ENCODE assay signal across 21 cellular contexts in genomic region chr1:218400624-218401023, GRCh38. TPM values are rescaled to one million over a fixed set of nuclear protein-coding genes. Genes with fewer than 3 reads are reported as not detected.
"Had no signal": no experiment of that assay in that cellular context is flagged by ENCODE, and none has a peak within 500 bp of the region (broad histone marks: within the 10 kb centered on the region; RNA-seq: fewer than 3 reads in every experiment).

No MANE protein-coding gene starts in this region.

- H3K27me3 ChIP-seq: MG63, SJCRH30 had no signal

- ATAC-seq: HepG2, SK-N-SH treated with all-trans-retinoic acid at 6 μM for 48 hours had no signal

- H3K36me3 ChIP-seq: MG63 had no signal

- DNase-seq: IMR-90, Karpas-422, KG1, MG63, NCI-H1092, NCI-H1105 treated with DMSO at 0.1 percent for 48 hours, NCI-H1417 treated with DMSO at 0.1 percent for 48 hours, NCI-H146, NCI-H1694 treated with DMSO at 0.1 percent for 48 hours, NCI-H1930, NCI-H2081, NCI-H2107, NCI-H2227 treated with DMSO at 0.1 percent for 48 hours, NCI-H524, NCI-H526 treated with DMSO at 0.1 percent for 48 hours, NCI-H748 treated with DMSO at 0.1 percent for 48 hours, SHP77 treated with DMSO at 0.1 percent for 48 hours, SJCRH30 had no signal

- H3K27ac ChIP-seq: RWPE1 had no signal

- H3K4me3 ChIP-seq: MG63, SJCRH30 had no signal

RNA-seq across cellular contexts. Expression of gene TGFB2, which starts 55.5 kb away (rescaled TPM):
- total RNA-seq: HepG2 had no signal
